ENCODE assay signal across 9 cellular contexts in genomic region chr10:22505923-22506685, GRCh38.
DNase-seq lines count a peak whose midpoint lies in the region; ATAC-seq, FAIRE-seq and TF ChIP-seq lines count a peak whose summit lies in the region.
"Had no signal": no experiment of that assay in that cellular context is flagged by ENCODE, and none has a peak within 500 bp of the region (broad histone marks: within the 10 kb centered on the region; RNA-seq: fewer than 3 reads in every experiment).

No MANE protein-coding gene starts in this region.

- H3K4me3 Mint-ChIP-seq in activated naive CD8-positive, alpha-beta T cell: peak overlapping the region; percentile 3

- H3K27me3 Mint-ChIP-seq in activated naive CD8-positive, alpha-beta T cell: peaks cover 10% of the 10 kb centered on the region

- no peak for TF ChIP-seq POLR2A in ovary (IDR thresholded peaks at IDR 0.05)
- no peak for TF ChIP-seq POLR2A in suprapubic skin (IDR thresholded peaks at IDR 0.05)

- peaks cover 5% of the 10 kb centered on the region for H3K36me3 Mint-ChIP-seq in activated naive CD8-positive, alpha-beta T cell

- TF ChIP-seq CTCF in ovary (IDR thresholded peaks at IDR 0.05): no peak
- no peak for TF ChIP-seq CTCF in kidney (IDR thresholded peaks at IDR 0.05; ENCODE audit: borderline replicate concordance, extremely low read depth, insufficient read depth)
- TF ChIP-seq CTCF in suprapubic skin (IDR thresholded peaks at IDR 0.05): no peak

- no peak overlapping the region for H3K9ac ChIP-seq in kidney (ENCODE audit: low read length in 2 of 2)

- DNase-seq in NCI-H446 (lab: John Stamatoyannopoulos, UW) (peak; percentile 19 to 38), AML-193 (lab: John Stamatoyannopoulos, UW) (no peak), ovary (no peak), kidney (no peak), suprapubic skin (ENCODE audit: low spot score in 2 of 2) (no peak)
- peak; percentile 33 to 64 for DNase-seq in stimulated activated CD4-positive, alpha-beta T cell treated with anti-CD3 and anti-CD28 coated beads, Interleukin-4, amount 100 ng/mL, for 4 hours

- no peaks in the 10 kb centered on the region for H3K27me3 ChIP-seq in ovary
- H3K27me3 ChIP-seq in suprapubic skin: peaks cover 8% of the 10 kb centered on the region

- H3K4me1 Mint-ChIP-seq in activated naive CD8-positive, alpha-beta T cell (ENCODE audit: low read depth): peaks cover 15% of the 10 kb centered on the region

- H3K9me3 Mint-ChIP-seq in activated naive CD8-positive, alpha-beta T cell (ENCODE audit: low read depth): no peaks in the 10 kb centered on the region

- no peak overlapping the region for H3K27ac Mint-ChIP-seq in activated naive CD8-positive, alpha-beta T cell

- H3K27ac ChIP-seq in ovary (no peak overlapping the region), kidney (ENCODE audit: low read depth in 2 of 2, low read length in 2 of 2) (no peak overlapping the region), suprapubic skin (no peak overlapping the region)

- H3K4me1 ChIP-seq in ovary (ENCODE audit: insufficient read depth) (no peaks in the 10 kb centered on the region), kidney (ENCODE audit: control insufficient read depth in 1 of 2, insufficient read depth in 1 of 2, low read depth in 1 of 2, low read length in 2 of 2) (no peaks in the 10 kb centered on the region), suprapubic skin (no peaks in the 10 kb centered on the region)

- H3K4me3 ChIP-seq in ovary: no peak overlapping the region
- no peak overlapping the region for H3K4me3 ChIP-seq in kidney (ENCODE audit: low read length in 2 of 2)
- H3K4me3 ChIP-seq in suprapubic skin: no peak overlapping the region

- 38 to 48% (median 42%) methylated on average over 11 of the region's 11 CpGs for WGBS in ovary, 3 donors
- WGBS in suprapubic skin: 45% methylated on average over 10 of the region's 11 CpGs

- ATAC-seq in GM18520 (IDR thresholded peaks at IDR 0.05; ENCODE audit: unreplicated experiment): peak; percentile 70

- TF ChIP-seq EP300 in ovary (IDR thresholded peaks at IDR 0.05) (no peak), suprapubic skin (IDR thresholded peaks at IDR 0.05) (no peak)

- intact Hi-C loops in ovary (cut with DNase I): no loop called here
- intact Hi-C loops in kidney (cut with DNase I): no loop called here

- H3K36me3 ChIP-seq in ovary (no peaks in the 10 kb centered on the region), kidney (ENCODE audit: control insufficient read depth in 1 of 2, insufficient read depth in 2 of 2, low read length in 2 of 2) (no peaks in the 10 kb centered on the region), suprapubic skin (no peaks in the 10 kb centered on the region)

- H3K9me3 ChIP-seq in ovary (no peaks in the 10 kb centered on the region), kidney (ENCODE audit: control insufficient read depth in 1 of 2, low read length in 2 of 2) (no peaks in the 10 kb centered on the region), suprapubic skin (peaks cover 4% of the 10 kb centered on the region)

- no peak for FAIRE-seq in kidney (lab: Jason Lieb, UNC)
- FAIRE-seq: RCC 7860 had no signal

Comparison
In these comparisons a context has a peak if more than half of its experiments do, and no peak if none do; other contexts are left out.
1. DNase-seq: peak in NCI-H446 (2 of 2) and stimulated activated CD4-positive, alpha-beta T cell treated with anti-CD3 and anti-CD28 coated beads, Interleukin-4, amount 100 ng/mL, for 4 hours (2 of 2); none in AML-193 (0 of 2), ovary (0 of 5), kidney (single experiment) and suprapubic skin (0 of 2).